ENCODE assay signal across 1 cellular context in genomic region chr7:11613292-11613930, GRCh38.
TF ChIP-seq lines count a peak whose summit lies in the region.

No MANE protein-coding gene starts in this region.

TF ChIP-seq in GM23338, 12 proteins besides CTCF, POLR2A, EP300 and RAD21:
- TF ChIP-seq ZNF462 (CRISPR knock-in tag; IDR thresholded peaks at IDR 0.05) (no peak), NANOG (IDR thresholded peaks at IDR 0.05; ENCODE audit: borderline replicate concordance) (no peak), JUNB (IDR thresholded peaks at IDR 0.05; ENCODE audit: unreplicated experiment) (no peak), ZNF331 (CRISPR knock-in tag; IDR thresholded peaks at IDR 0.05; ENCODE audit: low read depth) (no peak), POLR2AphosphoS5 (IDR thresholded peaks at IDR 0.05; ENCODE audit: low read depth) (no peak), ETS1 (IDR thresholded peaks at IDR 0.05) (no peak)
